19 cellular contexts compared by ENCODE assay signal in genomic region chr17:55230716-55231115, GRCh38. TPM values are rescaled to one million over a fixed set of nuclear protein-coding genes. Genes with fewer than 3 reads are reported as not detected.
DNase-seq lines count a peak whose midpoint lies in the region; ATAC-seq and TF ChIP-seq lines count a peak whose summit lies in the region.
"Had no signal": no experiment of that assay in that cellular context is flagged by ENCODE, and none has a peak within 500 bp of the region (broad histone marks: within the 10 kb centered on the region; RNA-seq: fewer than 3 reads in every experiment).

No MANE protein-coding gene starts in this region.

- H3K4me1 Mint-ChIP-seq in T-helper 17 cell: peaks cover 3% of the 10 kb centered on the region
- H3K4me1 Mint-ChIP-seq: CD14-positive monocyte; CD8-positive, alpha-beta memory T cell had no signal

- H3K27me3 ChIP-seq in OCI-LY3 (ENCODE audit: low read depth, low read length): no peaks in the 10 kb centered on the region
- no peaks in the 10 kb centered on the region for H3K27me3 ChIP-seq in transverse colon
- no peaks in the 10 kb centered on the region for H3K27me3 ChIP-seq in uterus
- H3K27me3 ChIP-seq: BE2C, BLaER1 had no signal

- intact Hi-C loops in transverse colon (cut with DNase I; ENCODE audit: low total_unique reads) (no loop called here), uterus (cut with DNase I; ENCODE audit: low total_unique reads) (no loop called here)

- TF ChIP-seq POLR2A in transverse colon (IDR thresholded peaks at IDR 0.05) (no peak), uterus (IDR thresholded peaks at IDR 0.05) (no peak)

- no peak for TF ChIP-seq EP300 in transverse colon (IDR thresholded peaks at IDR 0.05; ENCODE audit: low read depth)

- H3K36me3 Mint-ChIP-seq in T-helper 17 cell (ENCODE audit: low read depth): peaks cover 2% of the 10 kb centered on the region
- H3K36me3 Mint-ChIP-seq: CD14-positive monocyte; CD4-positive, alpha-beta memory T cell; CD4-positive, CD25-positive, alpha-beta regulatory T cell; CD8-positive, alpha-beta memory T cell had no signal

- peak overlapping the region; percentile 5 for H3K27ac Mint-ChIP-seq in T-helper 17 cell
- H3K27ac Mint-ChIP-seq: CD14-positive monocyte had no signal

- H3K4me3 ChIP-seq in OCI-LY3 (ENCODE audit: low read length) (no peak overlapping the region), transverse colon (no peak overlapping the region), uterus (no peak overlapping the region)
- H3K4me3 ChIP-seq: BLaER1 had no signal

- DNase-seq in T-helper 17 cell (no peak), foreskin melanocyte (peak; percentile 91), NCI-H187 (lab: John Stamatoyannopoulos, UW) (no peak), transverse colon (no peak), uterus (no peak)
- DNase-seq: 8988T; ACHN; BE2C; C1 segment of cervical spinal cord; Caco-2; Calu3; CD4-positive, alpha-beta memory T cell; CD4-positive, CD25-positive, alpha-beta regulatory T cell; CD8-positive, alpha-beta memory T cell; DMS79 treated with DMSO at 0.1 percent for 48 hours; GF-D8 had no signal

- no peak overlapping the region for H3K4me3 Mint-ChIP-seq in T-helper 17 cell
- H3K4me3 Mint-ChIP-seq: CD14-positive monocyte; CD4-positive, alpha-beta memory T cell; CD4-positive, CD25-positive, alpha-beta regulatory T cell; CD8-positive, alpha-beta memory T cell had no signal

- no peaks in the 10 kb centered on the region for H3K27me3 Mint-ChIP-seq in T-helper 17 cell

- no peak for ATAC-seq in T-helper 17 cell

- H3K9me3 ChIP-seq in OCI-LY3 (ENCODE audit: insufficient read depth, low read length): no peaks in the 10 kb centered on the region
- H3K9me3 ChIP-seq in T-helper 17 cell (ENCODE audit: control insufficient read depth, low read length, poor library complexity, severe bottlenecking): no peaks in the 10 kb centered on the region
- no peaks in the 10 kb centered on the region for H3K9me3 ChIP-seq in transverse colon
- H3K9me3 ChIP-seq in uterus: no peaks in the 10 kb centered on the region
- H3K9me3 ChIP-seq: BE2C, BLaER1, Caco-2 had no signal

- WGBS in transverse colon (ENCODE audit: low coverage in 1 of 2), 2 donors: 91% methylated on average over 1 of the region's 1 CpG; no CpG with 5 or more reads in 1 of the 2 donors

- H3K27ac ChIP-seq in OCI-LY3 (ENCODE audit: low read length): peak overlapping the region; percentile 8; the same call in 1 of the 2 replicates
- H3K27ac ChIP-seq in transverse colon: no peak overlapping the region
- no peak overlapping the region for H3K27ac ChIP-seq in uterus
- H3K27ac ChIP-seq: BLaER1 had no signal

- H3K4me1 ChIP-seq in OCI-LY3 (ENCODE audit: low read length) (peaks cover 51% of the 10 kb centered on the region), transverse colon (no peaks in the 10 kb centered on the region), uterus (no peaks in the 10 kb centered on the region)
- H3K4me1 ChIP-seq: BE2C, BLaER1, Caco-2 had no signal

- TF ChIP-seq CTCF in OCI-LY3 (IDR thresholded peaks at IDR 0.05; ENCODE audit: low read depth, low read length) (no peak; the same call in 1 of the 2 replicates), transverse colon (IDR thresholded peaks at IDR 0.05) (no peak), uterus (IDR thresholded peaks at IDR 0.05) (no peak)

- H3K36me3 ChIP-seq in OCI-LY3 (replicated peaks; ENCODE audit: low read depth, low read length): no peaks in the 10 kb centered on the region
- H3K36me3 ChIP-seq in transverse colon: no peaks in the 10 kb centered on the region
- no peaks in the 10 kb centered on the region for H3K36me3 ChIP-seq in uterus
- H3K36me3 ChIP-seq: BE2C, BLaER1 had no signal

- in situ Hi-C loops in transverse colon (cut with MboI; ENCODE audit: low pct_ligation_motif_present in 1 of 4, low pct_unique_long_range_greater_than_20kb in 1 of 4, low sequenced_read_pairs in 3 of 4): no loop called here

- no peak overlapping the region for H3K4me2 ChIP-seq in OCI-LY3 (ENCODE audit: low read length)
- H3K4me2 ChIP-seq: BLaER1 had no signal

- H4K20me1 ChIP-seq in OCI-LY3 (ENCODE audit: insufficient read depth, low read length): no peaks in the 10 kb centered on the region
- H4K20me1 ChIP-seq: BLaER1 had no signal

- no peak overlapping the region for H2AFZ ChIP-seq in OCI-LY3 (ENCODE audit: low read depth, low read length)

- no peaks in the 10 kb centered on the region for H3K79me2 ChIP-seq in OCI-LY3 (ENCODE audit: low read length)

- H3K9ac ChIP-seq in OCI-LY3 (ENCODE audit: low read length): no peak overlapping the region
- H3K9ac ChIP-seq: BLaER1 had no signal

RNA-seq across cellular contexts. Expression of gene HLF, which starts 34.0 kb away (rescaled TPM):
- total RNA-seq in T-helper 17 cell (10 to 100 TPM; 20.2 to 22.5 TPM), transverse colon (10 to 100 TPM in 3 of 4 donors, 1 to 10 TPM in 1; 8.5 to 17.5 (median 13.3) TPM), uterus (10 to 100 TPM; 12.0 to 81.2 (median 50.4) TPM)
